In the genomic region with DNA sequence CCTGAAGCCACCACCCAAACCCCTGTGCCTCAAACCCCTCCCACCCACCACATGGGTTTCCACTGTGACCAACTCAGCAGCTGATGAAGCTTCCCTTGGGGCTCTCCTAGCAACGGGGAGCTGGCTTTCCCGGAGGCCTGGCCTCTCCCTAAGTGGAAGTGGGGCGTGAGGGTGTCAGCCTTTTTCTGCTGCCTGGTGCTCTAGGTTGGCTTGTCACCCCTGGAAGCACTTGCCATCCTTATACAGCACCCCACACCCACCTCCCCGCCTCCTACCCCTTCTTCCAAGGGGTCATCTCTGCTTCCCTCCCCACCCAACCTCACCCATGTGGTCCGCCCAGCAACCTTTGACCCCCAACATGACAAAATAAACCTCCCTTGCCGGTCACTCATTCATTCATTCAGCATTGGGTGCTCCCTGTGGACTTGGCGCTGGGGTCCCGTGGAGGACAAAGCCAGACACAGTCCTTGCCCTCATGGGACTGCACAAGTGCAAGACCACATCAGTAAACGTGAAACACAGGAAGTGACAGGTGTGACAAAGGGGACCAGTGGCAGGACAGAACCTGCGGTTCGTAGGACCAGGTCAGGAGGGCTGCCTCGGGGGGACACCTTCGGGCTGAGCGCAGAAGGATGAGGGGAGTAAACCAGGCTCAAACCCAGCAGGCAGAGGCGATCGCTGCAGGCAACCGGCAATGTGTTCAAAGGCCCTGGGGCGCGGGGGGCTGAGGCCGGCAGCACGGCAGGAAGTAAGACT, we compare ENCODE assay signal across 8 cellular contexts.
DNase-seq lines count a peak whose midpoint lies in the region; ATAC-seq and TF ChIP-seq lines count a peak whose summit lies in the region.

No MANE protein-coding gene starts in this region.

- peaks cover 50 to 64% of the 10 kb centered on the region in 2 donors for H3K4me1 ChIP-seq in thyroid gland

- no peak overlapping the region for H3K4me3 ChIP-seq in thyroid gland (replicated peaks in 1 of 3)

- DNase-seq in activated effector memory CD4-positive, alpha-beta T cell treated with anti-CD3 and anti-CD28 coated beads, Interleukin-2, amount 50 U/mL, for 16 hours = peak; percentile 64
- DNase-seq in activated effector memory CD4-positive, alpha-beta T cell treated with Interleukin-2 at 50 U/mL for 16 hours = no peak
- peak; percentile 59 for DNase-seq in activated CD8-positive, alpha-beta memory T cell treated with anti-CD3 and anti-CD28 coated beads, Interleukin-2, amount 50 U/mL, for 48 hours
- peak in 1 of 2 donors; percentile 44 for DNase-seq in left colon
- DNase-seq in thyroid gland = peak in 1 of 2 donors; percentile 13
- no peak for DNase-seq in stimulated activated CD4-positive, alpha-beta T cell treated with anti-CD3 and anti-CD28 coated beads, Interleukin-4, amount 100 ng/mL, for 4 hours
- DNase-seq in mucosa of gallbladder (ENCODE audit: low spot score) = no peak

- WGBS in thyroid gland, 2 donors = 88 to 92% methylated on average over 19 to 20 of the region's 21 CpGs

- peak overlapping the region; percentile 70 to 100 (median 99) for H3K27ac ChIP-seq in thyroid gland

- ATAC-seq in left colon = peak; percentile 14
- no peak for ATAC-seq in HG03159 (IDR thresholded peaks at IDR 0.05; ENCODE audit: unreplicated experiment)

- TF ChIP-seq CTCF in thyroid gland (IDR thresholded peaks at IDR 0.05) = no peak

- TF ChIP-seq POLR2A in thyroid gland (IDR thresholded peaks at IDR 0.05) = no peak

- H3K36me3 ChIP-seq in thyroid gland = no peaks in the 10 kb centered on the region

- H3K27me3 ChIP-seq in thyroid gland = no peaks in the 10 kb centered on the region

- no peaks in the 10 kb centered on the region for H3K9me3 ChIP-seq in thyroid gland

- intact Hi-C loops in left colon (cut with DNase I, micrococcal nuclease) (loop anchor here in 1 of 2 donors (10.0 kb wide), 1 partner anchor 169 kb away; no protein-coding TSS in a partner anchor), thyroid gland (cut with DNase I) (no loop called here)

Comparison
In these comparisons a context has a peak if more than half of its experiments do, and no peak if none do; other contexts are left out.
1. DNase-seq: peak in activated effector memory CD4-positive, alpha-beta T cell treated with anti-CD3 and anti-CD28 coated beads, Interleukin-2, amount 50 U/mL, for 16 hours (single experiment) and activated CD8-positive, alpha-beta memory T cell treated with anti-CD3 and anti-CD28 coated beads, Interleukin-2, amount 50 U/mL, for 48 hours (single experiment); none in activated effector memory CD4-positive, alpha-beta T cell treated with Interleukin-2 at 50 U/mL for 16 hours (single experiment), stimulated activated CD4-positive, alpha-beta T cell treated with anti-CD3 and anti-CD28 coated beads, Interleukin-4, amount 100 ng/mL, for 4 hours (0 of 2) and mucosa of gallbladder (single experiment).